ENCODE assay signal across 24 cellular contexts in genomic region chr12:67237231-67237630, GRCh38. TPM values are rescaled to one million over a fixed set of nuclear protein-coding genes. Genes with fewer than 3 reads are reported as not detected.
A peak's percentile ranks its signal among the peaks of the same experiment; 100 is the strongest.
DNase-seq lines count a peak whose midpoint lies in the region; ATAC-seq and TF ChIP-seq lines count a peak whose summit lies in the region.
"Had no signal": no experiment of that assay in that cellular context is flagged by ENCODE, and none has a peak within 500 bp of the region (broad histone marks: within the 10 kb centered on the region; RNA-seq: fewer than 3 reads in every experiment).

No MANE protein-coding gene starts in this region.

- H3K27me3 ChIP-seq in A673 (replicated peaks; ENCODE audit: insufficient read depth, low read depth, low read length, poor library complexity) (peaks cover 7% of the 10 kb centered on the region), HUES48 (ENCODE audit: control insufficient read depth, insufficient read depth, low read length) (no peaks in the 10 kb centered on the region), vagina (no peaks in the 10 kb centered on the region)
- H3K27me3 ChIP-seq in CD8-positive, alpha-beta T cell (ENCODE audit: insufficient read depth, low read length): peaks cover 5% of the 10 kb centered on the region
- H3K27me3 ChIP-seq: ascending aorta, BE2C had no signal

- H3K27ac ChIP-seq in A673 (ENCODE audit: low read depth, low read length, poor library complexity, severe bottlenecking) (no peak overlapping the region), HUES48 (ENCODE audit: low read depth, low read length) (peak overlapping the region; percentile 38), vagina (no peak overlapping the region)
- H3K27ac ChIP-seq in CD8-positive, alpha-beta T cell (ENCODE audit: low read depth, low read length): no peak overlapping the region
- H3K27ac ChIP-seq: A549, ascending aorta, epithelial cell of prostate, left ventricle myocardium inferior, RWPE1, VCaP had no signal

- H3K27ac Mint-ChIP-seq in CD8-positive, alpha-beta T cell: no peak overlapping the region
- H3K27ac Mint-ChIP-seq: immature natural killer cell, nephron, type B pancreatic cell had no signal

- no peak for TF ChIP-seq POLR2A in vagina (IDR thresholded peaks at IDR 0.05)

- H3K9me3 Mint-ChIP-seq in CD8-positive, alpha-beta T cell: peaks cover 8% of the 10 kb centered on the region

- H3K36me3 ChIP-seq in A673 (ENCODE audit: insufficient read depth, low read length, poor library complexity, severe bottlenecking): no peaks in the 10 kb centered on the region
- H3K36me3 ChIP-seq in HUES48 (ENCODE audit: control insufficient read depth, insufficient read depth, low read length): no peaks in the 10 kb centered on the region
- no peaks in the 10 kb centered on the region for H3K36me3 ChIP-seq in vagina
- H3K36me3 ChIP-seq in CD8-positive, alpha-beta T cell (ENCODE audit: insufficient read depth, low read length): no peaks in the 10 kb centered on the region
- H3K36me3 ChIP-seq: ascending aorta, BE2C, left ventricle myocardium inferior had no signal

- no peaks in the 10 kb centered on the region for H3K4me1 ChIP-seq in A673 (ENCODE audit: insufficient read depth, low read length, poor library complexity, severe bottlenecking)
- peaks cover 12% of the 10 kb centered on the region for H3K4me1 ChIP-seq in HUES48 (ENCODE audit: control insufficient read depth, insufficient read depth, low read length)
- no peaks in the 10 kb centered on the region for H3K4me1 ChIP-seq in vagina
- H3K4me1 ChIP-seq in CD8-positive, alpha-beta T cell (ENCODE audit: insufficient read depth, low read length): no peaks in the 10 kb centered on the region
- H3K4me1 ChIP-seq: ascending aorta, BE2C, left ventricle myocardium inferior had no signal

- no peak for ATAC-seq in CD8-positive, alpha-beta T cell
- ATAC-seq: A549; activated naive CD4-positive, alpha-beta T cell treated with anti-CD3 and anti-CD28 coated beads, Interleukin-2, amount 50 U/mL, for 72 hours; SK-N-SH treated with all-trans-retinoic acid at 6 μM for 48 hours had no signal

- no peak overlapping the region for H3K9ac ChIP-seq in HUES48 (ENCODE audit: low read depth, low read length)

- TF ChIP-seq CTCF in A673 (conservative IDR thresholded peaks at IDR 0.05; ENCODE audit: low read depth, low read length) (no peak), vagina (IDR thresholded peaks at IDR 0.05) (no peak)
- TF ChIP-seq CTCF in CD8-positive, alpha-beta T cell (IDR thresholded peaks at IDR 0.05): no peak

- H3K4me3 Mint-ChIP-seq in CD8-positive, alpha-beta T cell: no peak overlapping the region
- H3K4me3 Mint-ChIP-seq: immature natural killer cell, nephron, type B pancreatic cell had no signal

- H3K9me3 ChIP-seq in A673 (ENCODE audit: low read depth, low read length, poor library complexity, severe bottlenecking) (no peaks in the 10 kb centered on the region), HUES48 (ENCODE audit: control insufficient read depth, insufficient read depth, low read length) (no peaks in the 10 kb centered on the region), vagina (no peaks in the 10 kb centered on the region)
- no peaks in the 10 kb centered on the region for H3K9me3 ChIP-seq in CD8-positive, alpha-beta T cell (ENCODE audit: low read length)
- H3K9me3 ChIP-seq: A549, BE2C had no signal

- H3K36me3 Mint-ChIP-seq in CD8-positive, alpha-beta T cell: no peaks in the 10 kb centered on the region
- H3K36me3 Mint-ChIP-seq: activated naive CD4-positive, alpha-beta T cell treated with anti-CD3 and anti-CD28 coated beads, Interleukin-2, amount 50 U/mL, for 72 hours; type B pancreatic cell had no signal

- CTCF ChIA-PET in A673 (lab: Charles Lee): no interaction called here
- CTCF ChIA-PET in CD8-positive, alpha-beta T cell (lab: Charles Lee): no interaction called here

- H3K4me1 Mint-ChIP-seq in CD8-positive, alpha-beta T cell (ENCODE audit: low read depth): no peaks in the 10 kb centered on the region
- H3K4me1 Mint-ChIP-seq: immature natural killer cell, nephron had no signal

- no TSS peak for BruUV-seq in A673 (replicated peaks; lab: Mats Ljungman, UMichigan)

- H3K4me3 ChIP-seq in A673 (ENCODE audit: low read depth, low read length, poor library complexity, severe bottlenecking) (no peak overlapping the region), HUES48 (ENCODE audit: low read depth, low read length) (no peak overlapping the region), vagina (no peak overlapping the region)
- H3K4me3 ChIP-seq in CD8-positive, alpha-beta T cell (ENCODE audit: low read depth, low read length): no peak overlapping the region
- H3K4me3 ChIP-seq: A549, ascending aorta, left ventricle myocardium inferior had no signal

- DNase-seq in A673 (ENCODE audit: low spot score): peak; percentile 14
- DNase-seq in NCI-H526 (lab: John Stamatoyannopoulos, UW): peak; percentile 14 to 48
- peak; percentile 16 for DNase-seq in epidermal melanocyte (ENCODE audit: insufficient read length, low spot score)
- no peak for DNase-seq in vagina (ENCODE audit: extremely low spot score in 2 of 2)
- no peak for DNase-seq in NCI-H1436 treated with DMSO at 0.1 percent for 48 hours (lab: John Stamatoyannopoulos, UW)
- DNase-seq in NCI-H1694 (lab: John Stamatoyannopoulos, UW): no peak
- DNase-seq in CD8-positive, alpha-beta T cell: no peak
- DNase-seq: BE2C; central memory CD4-positive, alpha-beta T cell; dermis blood vessel endothelial cell; immature natural killer cell; left ventricle myocardium inferior; NCI-H1436; NCI-H446 treated with DMSO at 0.1 percent for 48 hours had no signal

- peaks cover 25% of the 10 kb centered on the region for H3K27me3 Mint-ChIP-seq in CD8-positive, alpha-beta T cell (ENCODE audit: low read depth)
- H3K27me3 Mint-ChIP-seq: type B pancreatic cell had no signal

- POLR2A ChIA-PET in A673 (lab: Charles Lee; ENCODE audit: low non-redundant PET): no interaction called here
- POLR2A ChIA-PET in CD8-positive, alpha-beta T cell (lab: Charles Lee): no interaction called here

- intact Hi-C loops in A673 (cut with micrococcal nuclease; ENCODE audit: unreplicated experiment) (no loop called here), vagina (cut with DNase I) (no loop called here)
- intact Hi-C loops in CD8-positive, alpha-beta T cell (cut with DNase I, micrococcal nuclease): no loop called here

RNA-seq across cellular contexts. Expression of gene CAND1, which starts 31.9 kb away (rescaled TPM):
- 195 and 196 TPM in 2 replicates for total RNA-seq in A673 (2021)
- total RNA-seq in vagina: 68.0 TPM
- total RNA-seq in CD8-positive, alpha-beta T cell: 100 to 1,000 TPM; 116 to 130 TPM

Comparison
In these comparisons a context has a peak if more than half of its experiments do, and no peak if none do; other contexts are left out.
1. DNase-seq: peak in A673 (single experiment), NCI-H526 (2 of 2) and epidermal melanocyte (single experiment); none in vagina (0 of 2), NCI-H1436 treated with DMSO at 0.1 percent for 48 hours (single experiment), NCI-H1694 (single experiment) and CD8-positive, alpha-beta T cell (0 of 7).